ENCODE assay signal across 9 cellular contexts in genomic region chr13:38180670-38181069, GRCh38.
DNase-seq lines count a peak whose midpoint lies in the region; ATAC-seq, FAIRE-seq and TF ChIP-seq lines count a peak whose summit lies in the region.
"Had no signal": no experiment of that assay in that cellular context is flagged by ENCODE, and none has a peak within 500 bp of the region (broad histone marks: within the 10 kb centered on the region; RNA-seq: fewer than 3 reads in every experiment).

No MANE protein-coding gene starts in this region.

- H3K9me2 ChIP-seq in Loucy (replicated peaks; ENCODE audit: low read depth, low read length), result no peaks in the 10 kb centered on the region

- no peak for TF ChIP-seq EP300 in ovary (IDR thresholded peaks at IDR 0.05)

- H3K9me3 ChIP-seq in Loucy (ENCODE audit: insufficient read depth, low read depth, low read length) (no peaks in the 10 kb centered on the region), kidney (ENCODE audit: control insufficient read depth in 1 of 2, low read length in 2 of 2) (no peaks in the 10 kb centered on the region), ovary (no peaks in the 10 kb centered on the region)

- TF ChIP-seq CTCF in Loucy (conservative IDR thresholded peaks at IDR 0.05; ENCODE audit: low read length) (no peak), kidney (IDR thresholded peaks at IDR 0.05; ENCODE audit: borderline replicate concordance, extremely low read depth, insufficient read depth) (no peak), ovary (IDR thresholded peaks at IDR 0.05) (no peak)

- H3K36me3 ChIP-seq in Loucy (ENCODE audit: insufficient read depth, low read length), result no peaks in the 10 kb centered on the region
- no peaks in the 10 kb centered on the region for H3K36me3 ChIP-seq in kidney (ENCODE audit: control insufficient read depth in 1 of 2, insufficient read depth in 2 of 2, low read length in 2 of 2)
- no peaks in the 10 kb centered on the region for H3K36me3 ChIP-seq in H7 (replicated peaks; ENCODE audit: control insufficient read depth, insufficient read depth, low read length)
- H3K36me3 ChIP-seq in ovary, result no peaks in the 10 kb centered on the region

- H3K9ac ChIP-seq in Loucy (ENCODE audit: low read depth, low read length, poor library complexity, severe bottlenecking) (no peak overlapping the region), kidney (ENCODE audit: low read length in 2 of 2) (no peak overlapping the region)

- no peak for TF ChIP-seq POLR2A in ovary (IDR thresholded peaks at IDR 0.05)

- WGBS in ovary, 3 donors, result 83 to 93% (median 86%) methylated on average over 1 of the region's 1 CpG

- H3K4me3 ChIP-seq in Loucy (ENCODE audit: low read length, poor library complexity, severe bottlenecking) (peak overlapping the region; percentile 60), kidney (ENCODE audit: low read length in 2 of 2) (peak overlapping the region; percentile 6 to 11), H7 (ENCODE audit: insufficient read depth, low read depth, low read length) (no peak overlapping the region), ovary (no peak overlapping the region)

- DNase-seq in kidney (no peak), H7 (no peak), DMS 273 treated with DMSO at 0.1 percent for 48 hours (lab: John Stamatoyannopoulos, UW) (no peak), nucleus accumbens (lab: John Stamatoyannopoulos, UW) (no peak), ovary (no peak)
- DNase-seq: Kasumi-1 had no signal

- intact Hi-C loops in kidney (cut with DNase I), result no loop called here
- intact Hi-C loops in ovary (cut with DNase I), result no loop called here

- H3K27me3 ChIP-seq in Loucy (ENCODE audit: insufficient read depth, low read length, poor library complexity, severe bottlenecking), result no peaks in the 10 kb centered on the region
- no peaks in the 10 kb centered on the region for H3K27me3 ChIP-seq in H7 (ENCODE audit: control insufficient read depth, insufficient read depth, low read length)
- H3K27me3 ChIP-seq in ovary, result no peaks in the 10 kb centered on the region

- ATAC-seq in GM18499 (IDR thresholded peaks at IDR 0.05; ENCODE audit: insufficient read depth, unreplicated experiment) (peak; percentile 81), GM21447 (IDR thresholded peaks at IDR 0.05; ENCODE audit: unreplicated experiment) (peak; percentile 72)

- FAIRE-seq in kidney (lab: Jason Lieb, UNC), result no peak

- no peaks in the 10 kb centered on the region for H3K79me2 ChIP-seq in Loucy (ENCODE audit: insufficient read depth, low read length)

- H3F3A ChIP-seq in Loucy (ENCODE audit: low read depth), result no peaks in the 10 kb centered on the region

- H4K20me1 ChIP-seq in Loucy (ENCODE audit: insufficient read depth, low read length, poor library complexity, severe bottlenecking), result no peaks in the 10 kb centered on the region

- no peak overlapping the region for H3K27ac ChIP-seq in kidney (ENCODE audit: low read depth in 2 of 2, low read length in 2 of 2)
- H3K27ac ChIP-seq in ovary, result no peak overlapping the region

- H2AFZ ChIP-seq in Loucy (ENCODE audit: low read length), result peak overlapping the region; percentile 86

- peak overlapping the region; percentile 61 for H3K4me2 ChIP-seq in Loucy (ENCODE audit: low read depth, low read length, poor library complexity, severe bottlenecking)

- H3K4me1 ChIP-seq in Loucy (ENCODE audit: insufficient read depth, low read length, poor library complexity, severe bottlenecking) (no peaks in the 10 kb centered on the region), kidney (ENCODE audit: control insufficient read depth in 1 of 2, insufficient read depth in 1 of 2, low read depth in 1 of 2, low read length in 2 of 2) (no peaks in the 10 kb centered on the region), ovary (ENCODE audit: insufficient read depth) (no peaks in the 10 kb centered on the region)

Comparison
In these comparisons a context has a peak if more than half of its experiments do, and no peak if none do; other contexts are left out.
1. H3K4me3 ChIP-seq: peak in Loucy (single experiment) and kidney (2 of 2); none in H7 (single experiment) and ovary (single experiment).